ENCODE assay signal across 1 cellular context in genomic region chr3:25663324-25664065, GRCh38.
TF ChIP-seq lines count a peak whose summit lies in the region.

No MANE protein-coding gene starts in this region.

TF ChIP-seq in GM12878, 131 proteins besides CTCF, POLR2A, EP300 and RAD21 (continued from another document):
- TF ChIP-seq KAT2A (conservative IDR thresholded peaks at IDR 0.05; ENCODE audit: control insufficient read depth, low read depth, low read length) (no peak), REST (IDR thresholded peaks at IDR 0.05; ENCODE audit: low read depth, low read length) (no peak), ZNF24 (IDR thresholded peaks at IDR 0.05) (no peak), TCF12 (IDR thresholded peaks at IDR 0.05; ENCODE audit: low read depth, low read length) (no peak), POU2F2 (IDR thresholded peaks at IDR 0.05; ENCODE audit: borderline replicate concordance, low read depth, low read length) (peak; percentile 35; the same call in 1 of the 3 replicates), ZNF217 (IDR thresholded peaks at IDR 0.05) (no peak), FOXM1 (IDR thresholded peaks at IDR 0.05; ENCODE audit: low read depth, low read length) (0 out of 2 replicates have a peak, but pooled peaks have one; percentile 22), RELA (IDR thresholded peaks at IDR 0.05; ENCODE audit: borderline replicate concordance, partially characterized antibody) (no peak), BACH1 (IDR thresholded peaks at IDR 0.05; ENCODE audit: borderline replicate concordance) (no peak), CREB1 (IDR thresholded peaks at IDR 0.05; ENCODE audit: low read depth) (no peak; the same call in 1 of the 2 replicates), SPI1 (IDR thresholded peaks at IDR 0.05; ENCODE audit: borderline replicate concordance, insufficient read depth, low read depth, low read length) (peak; percentile 49; the same call in 1 of the 2 replicates), RELB (IDR thresholded peaks at IDR 0.05; ENCODE audit: low read depth) (0 out of 2 replicates have a peak, but pooled peaks have one; percentile 45), LARP7 (IDR thresholded peaks at IDR 0.05) (no peak), CHD2 (IDR thresholded peaks at IDR 0.05; ENCODE audit: borderline replicate concordance, low read depth, low read length) (no peak), WRNIP1 (IDR thresholded peaks at IDR 0.05; ENCODE audit: borderline replicate concordance, low read depth, low read length) (no peak), ESRRA (IDR thresholded peaks at IDR 0.05; ENCODE audit: low read length) (no peak), MAX (IDR thresholded peaks at IDR 0.05; ENCODE audit: low read depth, low read length) (no peak), NRF1 (conservative IDR thresholded peaks at IDR 0.05; ENCODE audit: low read depth, low read length) (no peak), ZNF687 (IDR thresholded peaks at IDR 0.05) (no peak), TBL1XR1 (IDR thresholded peaks at IDR 0.05; ENCODE audit: low read depth, low read length) (0 out of 2 replicates have a peak, but pooled peaks have one; percentile 39), GABPA (IDR thresholded peaks at IDR 0.05; ENCODE audit: low read depth) (peak; percentile 67; the same call in 1 of the 2 replicates), BRCA1 (IDR thresholded peaks at IDR 0.05; ENCODE audit: low read depth, low read length) (no peak), SREBF1 (IDR thresholded peaks at IDR 0.05; ENCODE audit: low read length) (no peak), NFIC (IDR thresholded peaks at IDR 0.05; ENCODE audit: low read depth, low read length) (no peak; the same call in 1 of the 2 replicates), TAF1 (IDR thresholded peaks at IDR 0.05; ENCODE audit: borderline replicate concordance, low read depth, low read length) (peak; percentile 21; the same call in 1 of the 2 replicates), YBX1 (IDR thresholded peaks at IDR 0.05) (no peak)
